ENCODE assay signal across 23 cellular contexts in the genomic region with DNA sequence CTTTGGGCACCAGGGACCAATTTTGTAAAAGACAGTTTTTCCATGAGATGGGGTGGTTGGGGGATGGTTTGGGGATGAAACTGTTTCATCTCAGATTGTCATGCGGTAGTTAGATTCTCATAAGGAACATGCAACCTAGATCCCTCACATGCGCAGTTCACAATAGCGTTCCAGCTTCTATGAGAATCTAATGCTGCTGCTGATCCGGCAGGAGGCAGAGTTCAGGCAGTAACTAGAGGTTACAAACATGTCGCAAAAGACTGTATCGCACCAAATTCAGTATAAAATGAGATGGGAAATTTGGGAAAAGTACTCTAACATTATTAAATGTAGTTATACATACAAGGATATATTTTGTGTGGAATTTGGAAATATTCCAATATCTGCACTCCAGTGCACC.
"Had no signal": no experiment of that assay in that cellular context is flagged by ENCODE, and none has a peak within 500 bp of the region (broad histone marks: within the 10 kb centered on the region; RNA-seq: fewer than 3 reads in every experiment).

No MANE protein-coding gene starts in this region.

- H3K27me3 ChIP-seq: neural progenitor cell, ovary, right atrium auricular region, stomach, testis, thyroid gland, transverse colon, upper lobe of left lung, vagina had no signal

- H3K36me3 ChIP-seq: left ventricle myocardium inferior, neural progenitor cell, ovary, right atrium auricular region, stomach, thyroid gland, transverse colon, upper lobe of left lung, vagina had no signal

- H3K9me3 ChIP-seq: left ventricle myocardium inferior, ovary, right atrium auricular region, stomach, testis, thyroid gland, transverse colon, upper lobe of left lung, vagina had no signal

- DNase-seq: islet precursor cell; left ventricle myocardium inferior; mesendoderm; naive B cell; natural killer cell; nephron progenitor cell; ovary; stimulated activated CD4-positive, alpha-beta T cell treated with anti-CD3 and anti-CD28 coated beads, Interleukin-12 subunit alpha, Interleukin-12 subunit beta, amount 100 ng/mL, for 4 hours; stimulated activated CD4-positive, alpha-beta T cell treated with anti-CD3 and anti-CD28 coated beads, Interleukin-15, amount 100 ng/mL, for 24 hours; stimulated activated CD4-positive, alpha-beta T cell treated with anti-CD3 and anti-CD28 coated beads, Interleukin-2, amount 100 ng/mL, for 24 hours; stimulated activated CD4-positive, alpha-beta T cell treated with anti-CD3 and anti-CD28 coated beads, Interleukin-4, amount 100 ng/mL, for 1 hour; stimulated activated naive B cell treated with anti-CD40 and anti-IgM and Interleukin-4, amounts not matched to agents 10 μg/mL and 1 μg/mL and 100 μg/mL, for 72 hours; stimulated activated naive CD8-positive, alpha-beta T cell treated with anti-CD3 and anti-CD28 coated beads, Interleukin-15, Interleukin-2, amounts not matched to agents 100 U/mL and 50 U/mL, for 24 hours; stomach; testis; thyroid gland; transverse colon; upper lobe of left lung had no signal

- H3K27ac ChIP-seq: left ventricle myocardium inferior, neural progenitor cell, ovary, right atrium auricular region, skin epidermis, stomach, testis, thyroid gland, transverse colon, upper lobe of left lung, vagina had no signal

- H3K4me3 ChIP-seq: left ventricle myocardium inferior, lung, neural progenitor cell, ovary, right atrium auricular region, skin epidermis, stomach, testis, thyroid gland, transverse colon, upper lobe of left lung, vagina had no signal
